11 cellular contexts compared by ENCODE assay signal in genomic region chr4:93710101-93710846, GRCh38.
A peak's percentile ranks its signal among the peaks of the same experiment; 100 is the strongest.
DNase-seq lines count a peak whose midpoint lies in the region; ATAC-seq and TF ChIP-seq lines count a peak whose summit lies in the region.
"Had no signal": no experiment of that assay in that cellular context is flagged by ENCODE, and none has a peak within 500 bp of the region (broad histone marks: within the 10 kb centered on the region; RNA-seq: fewer than 3 reads in every experiment).

No MANE protein-coding gene starts in this region.

- intact Hi-C loops in PC-3 (cut with micrococcal nuclease), result loop anchor here (1.0 kb wide), 1 partner anchor 54 kb away; no protein-coding TSS in a partner anchor

- no peaks in the 10 kb centered on the region for H4K20me1 ChIP-seq in PC-3 (ENCODE audit: low read length)
- H4K20me1 ChIP-seq in GM23248 (ENCODE audit: insufficient read depth), result no peaks in the 10 kb centered on the region

- peaks cover 9% of the 10 kb centered on the region; the same call in 1 of the 2 replicates for H3K4me1 ChIP-seq in PC-3 (ENCODE audit: insufficient read depth, low read length)
- H3K4me1 ChIP-seq in GM23248 (ENCODE audit: insufficient read depth), result no peaks in the 10 kb centered on the region
- H3K4me1 ChIP-seq: body of pancreas, pancreas had no signal

- no peak overlapping the region for H3K27ac Mint-ChIP-seq in nephron progenitor cell
- no peak overlapping the region for H3K27ac Mint-ChIP-seq in stimulated activated effector memory CD8-positive, alpha-beta T cell treated with anti-CD3 and anti-CD28 coated beads, Interleukin-12 subunit alpha, Interleukin-12 subunit beta, amount 100 ng/mL, for 72 hours

- peak; percentile 49 for DNase-seq in PC-3
- peak; percentile 13 for DNase-seq in nephron progenitor cell
- no peak for DNase-seq in GM23248
- DNase-seq in MV-4-11 (lab: John Stamatoyannopoulos, UW), result no peak
- no peak for DNase-seq in SIG-M5 treated with dmso at 0.1 percent for 504 hours (lab: John Stamatoyannopoulos, UW; ENCODE audit: unreplicated experiment)
- DNase-seq in stimulated activated effector memory CD8-positive, alpha-beta T cell treated with anti-CD3 and anti-CD28 coated beads, Interleukin-12 subunit alpha, Interleukin-12 subunit beta, amount 100 ng/mL, for 72 hours (ENCODE audit: low spot score in 2 of 2), result no peak
- DNase-seq: IMR-90 had no signal

- H3K27ac ChIP-seq in PC-3 (ENCODE audit: low read length), result no peak overlapping the region
- no peak overlapping the region for H3K27ac ChIP-seq in GM23248
- H3K27ac ChIP-seq: body of pancreas, pancreas had no signal

- in situ Hi-C loops in GM23248 (cut with MboI), result no loop called here

- H3K9me2 ChIP-seq in PC-3 (replicated peaks; ENCODE audit: low read length) (no peaks in the 10 kb centered on the region), GM23248 (ENCODE audit: insufficient read depth) (no peaks in the 10 kb centered on the region)

- H3K4me3 ChIP-seq in PC-3 (ENCODE audit: low read length) (no peak overlapping the region), GM23248 (no peak overlapping the region)
- H3K4me3 ChIP-seq: body of pancreas, pancreas had no signal

- CTCF ChIA-PET in PC-3 (lab: Charles Lee), result no interaction called here

- H3K4me2 ChIP-seq in PC-3 (ENCODE audit: low read length), result no peak overlapping the region
- H3K4me2 ChIP-seq in GM23248 (ENCODE audit: unreplicated experiment), result no peak overlapping the region

- H3K36me3 ChIP-seq in PC-3 (ENCODE audit: low read depth, low read length), result no peaks in the 10 kb centered on the region
- no peaks in the 10 kb centered on the region for H3K36me3 ChIP-seq in GM23248 (ENCODE audit: low read depth)
- H3K36me3 ChIP-seq: pancreas had no signal

- ATAC-seq in GM18520 (IDR thresholded peaks at IDR 0.05; ENCODE audit: unreplicated experiment), result peak; percentile 52
- peak; percentile 90 for ATAC-seq in HG02759 (IDR thresholded peaks at IDR 0.05; ENCODE audit: unreplicated experiment)
- ATAC-seq in PC-3, result peak; percentile 54; the same call in 1 of the 2 replicates
- no peak for ATAC-seq in stimulated activated effector memory CD8-positive, alpha-beta T cell treated with anti-CD3 and anti-CD28 coated beads, Interleukin-12 subunit alpha, Interleukin-12 subunit beta, amount 100 ng/mL, for 72 hours
- ATAC-seq: body of pancreas had no signal

- H3K79me2 ChIP-seq in PC-3 (ENCODE audit: low read length) (no peaks in the 10 kb centered on the region), GM23248 (ENCODE audit: insufficient read depth) (no peaks in the 10 kb centered on the region)

- H2AFZ ChIP-seq in PC-3 (ENCODE audit: low read length) (no peak overlapping the region), GM23248 (no peak overlapping the region)

- 45 to 47% methylated on average over 6 of the region's 6 CpGs for WGBS in GM23248 (ENCODE audit: low coverage in 1 of 2, low lambda C conversion rate in 2 of 2, missing lambda C conversion rate in 2 of 2), 2 experiments

- POLR2A ChIA-PET in PC-3 (lab: Charles Lee; ENCODE audit: unreplicated experiment), result no interaction called here

- peaks cover 4% of the 10 kb centered on the region for H3K27me3 Mint-ChIP-seq in nephron progenitor cell (ENCODE audit: low read depth, poor library complexity)

- peak; percentile 66 for TF ChIP-seq CTCF in PC-3 (conservative IDR thresholded peaks at IDR 0.05; ENCODE audit: low read depth, low read length)
- peak; percentile 45 for TF ChIP-seq CTCF in nephron progenitor cell (IDR thresholded peaks at IDR 0.05)

- H3K27me3 ChIP-seq in PC-3 (ENCODE audit: low read length) (no peaks in the 10 kb centered on the region), GM23248 (replicated peaks; ENCODE audit: insufficient read depth) (no peaks in the 10 kb centered on the region)
- H3K27me3 ChIP-seq: body of pancreas, pancreas had no signal

- H3K36me3 Mint-ChIP-seq in nephron progenitor cell (ENCODE audit: low read depth), result no peaks in the 10 kb centered on the region
- no peaks in the 10 kb centered on the region for H3K36me3 Mint-ChIP-seq in stimulated activated effector memory CD8-positive, alpha-beta T cell treated with anti-CD3 and anti-CD28 coated beads, Interleukin-12 subunit alpha, Interleukin-12 subunit beta, amount 100 ng/mL, for 72 hours

- no peaks in the 10 kb centered on the region for H3K4me1 Mint-ChIP-seq in nephron progenitor cell
- no peaks in the 10 kb centered on the region for H3K4me1 Mint-ChIP-seq in stimulated activated effector memory CD8-positive, alpha-beta T cell treated with anti-CD3 and anti-CD28 coated beads, Interleukin-12 subunit alpha, Interleukin-12 subunit beta, amount 100 ng/mL, for 72 hours

- H3F3A ChIP-seq in PC-3 (ENCODE audit: low read length, unreplicated experiment) (no peaks in the 10 kb centered on the region), GM23248 (ENCODE audit: insufficient read depth) (no peaks in the 10 kb centered on the region)

- H3K9ac ChIP-seq in PC-3 (ENCODE audit: low read length) (no peak overlapping the region), GM23248 (no peak overlapping the region)

- H3K9me3 ChIP-seq in PC-3 (ENCODE audit: low read length) (no peaks in the 10 kb centered on the region), GM23248 (ENCODE audit: low read depth) (no peaks in the 10 kb centered on the region)
- H3K9me3 ChIP-seq: pancreas had no signal

- peaks cover 7% of the 10 kb centered on the region for H3K9me3 Mint-ChIP-seq in nephron progenitor cell
- H3K9me3 Mint-ChIP-seq in stimulated activated effector memory CD8-positive, alpha-beta T cell treated with anti-CD3 and anti-CD28 coated beads, Interleukin-12 subunit alpha, Interleukin-12 subunit beta, amount 100 ng/mL, for 72 hours, result peaks cover 15% of the 10 kb centered on the region

- no peak overlapping the region for H3K4me3 Mint-ChIP-seq in nephron progenitor cell
- H3K4me3 Mint-ChIP-seq in stimulated activated effector memory CD8-positive, alpha-beta T cell treated with anti-CD3 and anti-CD28 coated beads, Interleukin-12 subunit alpha, Interleukin-12 subunit beta, amount 100 ng/mL, for 72 hours, result no peak overlapping the region

- no TSS peak for BruUV-seq in PC-3 (replicated peaks; lab: Mats Ljungman, UMichigan)

Comparison
In these comparisons a context has a peak if more than half of its experiments do, and no peak if none do; other contexts are left out.
1. DNase-seq: peak in PC-3 (single experiment) and nephron progenitor cell (single experiment); none in GM23248 (single experiment), MV-4-11 (single experiment), SIG-M5 treated with dmso at 0.1 percent for 504 hours (single experiment) and stimulated activated effector memory CD8-positive, alpha-beta T cell treated with anti-CD3 and anti-CD28 coated beads, Interleukin-12 subunit alpha, Interleukin-12 subunit beta, amount 100 ng/mL, for 72 hours (0 of 2).